ENCODE assay signal across 8 cellular contexts in the genomic region with DNA sequence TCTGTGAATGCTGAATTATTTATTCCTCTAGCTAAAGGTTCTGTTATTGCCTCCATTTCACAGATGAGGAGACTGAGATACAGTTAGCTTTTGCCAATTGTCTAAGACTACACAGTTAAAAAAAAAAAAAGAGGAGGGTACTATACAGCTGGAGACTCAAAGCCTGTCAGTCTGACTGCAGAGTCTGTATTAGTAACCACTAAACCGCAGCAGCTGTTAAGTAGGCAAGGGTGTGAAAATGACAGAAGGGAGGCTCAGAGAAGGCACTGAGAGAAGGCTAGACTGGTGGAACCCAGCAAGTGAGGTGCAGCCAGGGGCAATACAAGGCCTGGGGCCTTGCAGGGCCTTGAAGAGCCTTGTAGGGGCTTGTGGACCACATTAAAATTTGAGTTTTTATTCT.
DNase-seq lines count a peak whose midpoint lies in the region; ATAC-seq and TF ChIP-seq lines count a peak whose summit lies in the region.

No MANE protein-coding gene starts in this region.

- DNase-seq in stimulated activated CD4-positive, alpha-beta T cell treated with anti-CD3 and anti-CD28 coated beads, Interleukin-4, amount 100 ng/mL, for 24 hours: peak; percentile 44
- no peak for DNase-seq in stimulated activated CD4-positive, alpha-beta T cell treated with anti-CD3 and anti-CD28 coated beads, Interleukin-2, amount 100 ng/mL, for 48 hours
- peak; percentile 28 for DNase-seq in activated gamma-delta T cell treated with anti-CD3 and anti-CD28 coated beads, Interleukin-2, amount 50 U/mL, for 16 hours (ENCODE audit: low read depth)
- DNase-seq in NCI-H748 (lab: John Stamatoyannopoulos, UW; ENCODE audit: unreplicated experiment) (no peak), NCI-H2107 (lab: John Stamatoyannopoulos, UW) (no peak), C1 segment of cervical spinal cord (lab: John Stamatoyannopoulos, UW) (no peak)

- no peak for TF ChIP-seq POLR2A in GM18505 (IDR thresholded peaks at IDR 0.05; ENCODE audit: borderline replicate concordance, extremely low read depth, insufficient read depth, insufficient read length)

- ATAC-seq in HG03095 (IDR thresholded peaks at IDR 0.05; ENCODE audit: unreplicated experiment): peak; percentile 83
- ATAC-seq in GM18505 (IDR thresholded peaks at IDR 0.05; ENCODE audit: unreplicated experiment): no peak

Comparison
In these comparisons a context has a peak if more than half of its experiments do, and no peak if none do; other contexts are left out.
1. DNase-seq: peak in stimulated activated CD4-positive, alpha-beta T cell treated with anti-CD3 and anti-CD28 coated beads, Interleukin-4, amount 100 ng/mL, for 24 hours (single experiment) and activated gamma-delta T cell treated with anti-CD3 and anti-CD28 coated beads, Interleukin-2, amount 50 U/mL, for 16 hours (single experiment); none in stimulated activated CD4-positive, alpha-beta T cell treated with anti-CD3 and anti-CD28 coated beads, Interleukin-2, amount 100 ng/mL, for 48 hours (0 of 2), NCI-H748 (single experiment), NCI-H2107 (single experiment) and C1 segment of cervical spinal cord (0 of 14).